ENCODE assay signal across 2 cellular contexts in genomic region chr17:5464717-5465507, GRCh38.
TF ChIP-seq lines count a peak whose summit lies in the region.

No MANE protein-coding gene starts in this region.

TF ChIP-seq in IMR-90, 13 proteins besides CTCF, POLR2A, EP300 and RAD21:
- TF ChIP-seq CHD1 (IDR thresholded peaks at IDR 0.05; ENCODE audit: low read depth, low read length) = no peak
- no peak for TF ChIP-seq CEBPB (IDR thresholded peaks at IDR 0.05; ENCODE audit: low read depth, low read length)
- TF ChIP-seq SMC3 (IDR thresholded peaks at IDR 0.05; ENCODE audit: low read depth, low read length) = no peak
- no peak for TF ChIP-seq NFE2L2 (IDR thresholded peaks at IDR 0.05; ENCODE audit: low read depth, low read length)
- no peak for TF ChIP-seq USF2 (IDR thresholded peaks at IDR 0.05; ENCODE audit: low read depth, low read length)
- no peak for TF ChIP-seq MAZ (IDR thresholded peaks at IDR 0.05; ENCODE audit: borderline replicate concordance, low read depth, low read length)
- no peak for TF ChIP-seq MXI1 (IDR thresholded peaks at IDR 0.05; ENCODE audit: borderline replicate concordance, low read depth, low read length)
- TF ChIP-seq MAFK (IDR thresholded peaks at IDR 0.05; ENCODE audit: low read depth, low read length) = no peak
- TF ChIP-seq FOS (IDR thresholded peaks at IDR 0.05; ENCODE audit: low read depth, low read length) = no peak
- no peak for TF ChIP-seq RCOR1 (IDR thresholded peaks at IDR 0.05; ENCODE audit: insufficient replicate concordance, low read length)
- TF ChIP-seq ELK1 (IDR thresholded peaks at IDR 0.05; ENCODE audit: borderline replicate concordance, low read depth, low read length) = no peak
- TF ChIP-seq RFX5 (IDR thresholded peaks at IDR 0.05; ENCODE audit: low read depth, low read length) = no peak
- TF ChIP-seq BHLHE40 (IDR thresholded peaks at IDR 0.05; ENCODE audit: low read depth, low read length) = no peak
TF ChIP-seq in IMR-90: peak in this region for 0.

TF ChIP-seq in K562, 482 proteins besides CTCF, POLR2A, EP300 and RAD21:
- no peak for TF ChIP-seq SNIP1 (IDR thresholded peaks at IDR 0.05; ENCODE audit: low read depth)
- TF ChIP-seq NCOA2 (IDR thresholded peaks at IDR 0.05; ENCODE audit: partially characterized antibody in 2 of 2) = no peak
- peak; percentile 53 for TF ChIP-seq MEIS2 (IDR thresholded peaks at IDR 0.05; ENCODE audit: partially characterized antibody)
- TF ChIP-seq ZBTB9 (CRISPR knock-in tag; IDR thresholded peaks at IDR 0.05) = no peak
- peak; percentile 45; the same call in 1 of the 2 replicates for TF ChIP-seq PKNOX1 (IDR thresholded peaks at IDR 0.05)
